In genomic region chr4:87007345-87008181, GRCh38 we compare ENCODE assay signal across 8 cellular contexts.
A peak's percentile ranks its signal among the peaks of the same experiment; 100 is the strongest.
DNase-seq lines count a peak whose midpoint lies in the region; ATAC-seq and TF ChIP-seq lines count a peak whose summit lies in the region.

No MANE protein-coding gene starts in this region.

- H3K4me3 ChIP-seq in Loucy (ENCODE audit: low read length, poor library complexity, severe bottlenecking) (peak overlapping the region; percentile 89), iPS-20b (ENCODE audit: low read length) (peak overlapping the region; percentile 97), skeletal muscle satellite cell (ENCODE audit: low read length) (peak overlapping the region; percentile 83)

- TF ChIP-seq CTCF in Loucy (conservative IDR thresholded peaks at IDR 0.05; ENCODE audit: low read length) (no peak), brain (conservative IDR thresholded peaks at IDR 0.05) (peak in 1 of 2 experiments; percentile 9)

- no peak for ATAC-seq in T-cell (replicated peaks in 1 of 4)
- ATAC-seq in GM18909 (IDR thresholded peaks at IDR 0.05; ENCODE audit: poor library complexity, unreplicated experiment), result no peak

- H3K4me1 Mint-ChIP-seq in T-cell, result peaks cover 61 to 65% (median 64%) of the 10 kb centered on the region in 3 donors
- H3K4me1 Mint-ChIP-seq in brain, result peaks cover 65% of the 10 kb centered on the region

- peak overlapping the region; percentile 65; the same call in 1 of the 2 replicates for H2AFZ ChIP-seq in Loucy (ENCODE audit: low read length)

- H4K20me1 ChIP-seq in Loucy (ENCODE audit: insufficient read depth, low read length, poor library complexity, severe bottlenecking), result peaks cover 56% of the 10 kb centered on the region

- peaks cover 57% of the 10 kb centered on the region for H3K4me1 ChIP-seq in Loucy (ENCODE audit: insufficient read depth, low read length, poor library complexity, severe bottlenecking)
- peaks cover 52% of the 10 kb centered on the region for H3K4me1 ChIP-seq in iPS-20b (ENCODE audit: insufficient read depth, low read length)
- peaks cover 21% of the 10 kb centered on the region for H3K4me1 ChIP-seq in skeletal muscle satellite cell (ENCODE audit: control insufficient read depth, insufficient read depth, low read length)

- H3K27ac ChIP-seq in iPS-20b (ENCODE audit: low read length), result peak overlapping the region; percentile 60

- peak overlapping the region; percentile 87 for H3K9ac ChIP-seq in Loucy (ENCODE audit: low read depth, low read length, poor library complexity, severe bottlenecking)
- H3K9ac ChIP-seq in iPS-20b (ENCODE audit: low read depth, low read length), result peak overlapping the region; percentile 84
- H3K9ac ChIP-seq in skeletal muscle satellite cell (ENCODE audit: low read depth, low read length), result peak overlapping the region; percentile 97

- no peaks in the 10 kb centered on the region for H3K9me2 ChIP-seq in Loucy (replicated peaks; ENCODE audit: low read depth, low read length)

- H3K9me3 Mint-ChIP-seq in T-cell (no peaks in the 10 kb centered on the region), brain (peaks cover 0 to 2% (median 0%) of the 10 kb centered on the region in 5 experiments)

- H3K36me3 Mint-ChIP-seq in T-cell (no peaks in the 10 kb centered on the region), brain (no peaks in the 10 kb centered on the region)

- H3K4me3 Mint-ChIP-seq in T-cell, result peak overlapping the region; percentile 82 to 92 (median 90)
- H3K4me3 Mint-ChIP-seq in brain, result peak overlapping the region; percentile 92 to 99 (median 97)

- H3K27me3 Mint-ChIP-seq in T-cell, result no peaks in the 10 kb centered on the region
- H3K27me3 Mint-ChIP-seq in brain, result peaks cover 13% of the 10 kb centered on the region

- H3K4me2 ChIP-seq in Loucy (ENCODE audit: low read depth, low read length, poor library complexity, severe bottlenecking) (peak overlapping the region; percentile 96), skeletal muscle satellite cell (ENCODE audit: low read length) (peak overlapping the region; percentile 95)

- H3K27me3 ChIP-seq in Loucy (ENCODE audit: insufficient read depth, low read length, poor library complexity, severe bottlenecking), result no peaks in the 10 kb centered on the region
- peaks cover 18% of the 10 kb centered on the region; the same call in 1 of the 2 replicates for H3K27me3 ChIP-seq in iPS-20b (ENCODE audit: insufficient read depth, low read length)
- no peaks in the 10 kb centered on the region for H3K27me3 ChIP-seq in skeletal muscle satellite cell (ENCODE audit: control insufficient read depth, insufficient read depth, low read length)

- peaks cover 9% of the 10 kb centered on the region; the same call in 1 of the 2 replicates for H3F3A ChIP-seq in Loucy (ENCODE audit: low read depth)

- CTCF ChIA-PET in T-cell (lab: Charles Lee), result interaction anchor here (0.5 to 2.7 kb wide), 6 partner anchors 71 to 86 kb away, joined by 3 to 50 read pairs (median 5); partner anchors contain the start of gene AFF1 (in 1 of the 2)

- H3K79me2 ChIP-seq in Loucy (ENCODE audit: insufficient read depth, low read length), result peaks cover 85% of the 10 kb centered on the region

- peak overlapping the region; percentile 99 for H3K27ac Mint-ChIP-seq in T-cell
- H3K27ac Mint-ChIP-seq in brain, result peak overlapping the region; percentile 92 to 98 (median 95)

- no peaks in the 10 kb centered on the region for H3K9me3 ChIP-seq in Loucy (ENCODE audit: insufficient read depth, low read depth, low read length)
- no peaks in the 10 kb centered on the region for H3K9me3 ChIP-seq in iPS-20b (ENCODE audit: insufficient read depth, low read depth, low read length)
- no peaks in the 10 kb centered on the region for H3K9me3 ChIP-seq in skeletal muscle satellite cell (replicated peaks; ENCODE audit: low read length)

- POLR2A ChIA-PET in T-cell (lab: Charles Lee), result interaction anchor here (0.6 to 1.9 kb wide), 5 partner anchors 24 to 1606 kb away, joined by 3 to 34 read pairs (median 3); partner anchors contain the start of gene AFF1 (in 2 of the 2)

- peak; percentile 51 for DNase-seq in D341Med (ENCODE audit: low spot score)
- peak in 23 of 34 experiments; percentile 4 to 37 (median 15) for DNase-seq in T-cell
- no peak for DNase-seq in NCI-H1436 treated with DMSO at 0.1 percent for 48 hours (lab: John Stamatoyannopoulos, UW)

- H3K36me3 ChIP-seq in Loucy (ENCODE audit: insufficient read depth, low read length) (no peaks in the 10 kb centered on the region), iPS-20b (ENCODE audit: insufficient read depth, low read depth, low read length) (no peaks in the 10 kb centered on the region), skeletal muscle satellite cell (ENCODE audit: insufficient read depth, low read length) (no peaks in the 10 kb centered on the region)
